ENCODE assay signal across 14 cellular contexts in genomic region chr19:48639483-48640375, GRCh38. TPM values are rescaled to one million over a fixed set of nuclear protein-coding genes. Genes with fewer than 3 reads are reported as not detected.
DNase-seq lines count a peak whose midpoint lies in the region; ATAC-seq and TF ChIP-seq lines count a peak whose summit lies in the region.
"Had no signal": no experiment of that assay in that cellular context is flagged by ENCODE, and none has a peak within 500 bp of the region (broad histone marks: within the 10 kb centered on the region; RNA-seq: fewer than 3 reads in every experiment).

No MANE protein-coding gene starts in this region.

- H3K27me3 Mint-ChIP-seq in activated CD4-positive, alpha-beta memory T cell treated with anti-CD3 and anti-CD28 coated beads, Interleukin-2, amount 10 ng/mL, durations not matched to agents 7 days and 5 days = no peaks in the 10 kb centered on the region
- H3K27me3 Mint-ChIP-seq in mesothelial cell of epicardium (ENCODE audit: low read depth) = no peaks in the 10 kb centered on the region

- H3K27me3 ChIP-seq in mucosa of stomach (ENCODE audit: control insufficient read depth, insufficient read depth, low read length) = no peaks in the 10 kb centered on the region
- H3K27me3 ChIP-seq: BLaER1, cardiac muscle cell had no signal

- no peak overlapping the region for H3K4me3 ChIP-seq in mucosa of stomach (ENCODE audit: low read length)
- H3K4me3 ChIP-seq: cardiac muscle cell had no signal

- H3K9ac ChIP-seq in mucosa of stomach (ENCODE audit: low read length) = peak overlapping the region; percentile 39

- H3K36me3 ChIP-seq in mucosa of stomach (ENCODE audit: control insufficient read depth, insufficient read depth, low read length) = no peaks in the 10 kb centered on the region
- H3K36me3 ChIP-seq: BLaER1, cardiac muscle cell, thoracic aorta had no signal

- TF ChIP-seq CTCF in omental fat pad (IDR thresholded peaks at IDR 0.05) (no peak), mesothelial cell of epicardium (IDR thresholded peaks at IDR 0.05; ENCODE audit: unreplicated experiment) (no peak)

- H3K36me3 Mint-ChIP-seq in activated CD4-positive, alpha-beta memory T cell treated with anti-CD3 and anti-CD28 coated beads, Interleukin-2, amount 10 ng/mL, durations not matched to agents 7 days and 5 days (ENCODE audit: low read depth) = no peaks in the 10 kb centered on the region
- H3K36me3 Mint-ChIP-seq in mesothelial cell of epicardium = peaks cover 18% of the 10 kb centered on the region

- CTCF ChIA-PET in activated CD4-positive, alpha-beta memory T cell treated with anti-CD3 and anti-CD28 coated beads, Interleukin-2, amount 10 ng/mL, durations not matched to agents 7 days and 5 days (lab: Charles Lee) = no interaction called here

- peak; percentile 6 for DNase-seq in stimulated activated CD4-positive, alpha-beta T cell treated with anti-CD3 and anti-CD28 coated beads, Interleukin-4, amount 100 ng/mL, for 24 hours
- DNase-seq in stimulated activated CD4-positive, alpha-beta T cell treated with anti-CD3 and anti-CD28 coated beads, Interleukin-15, amount 100 ng/mL, for 24 hours = no peak
- no peak for DNase-seq in activated CD4-positive, alpha-beta memory T cell treated with anti-CD3 and anti-CD28 coated beads, Interleukin-2, amount 10 ng/mL, durations not matched to agents 7 days and 5 days
- DNase-seq in DMS 273 (lab: John Stamatoyannopoulos, UW; ENCODE audit: unreplicated experiment) = no peak
- no peak for DNase-seq in omental fat pad (ENCODE audit: low spot score)
- no peak for DNase-seq in mesothelial cell of epicardium (ENCODE audit: low spot score in 2 of 2, unreplicated experiment in 2 of 2)
- DNase-seq: HCEC 1CT; occipital lobe; stimulated activated CD4-positive, alpha-beta T cell treated with anti-CD3 and anti-CD28 coated beads, Interleukin-4, amount 100 ng/mL, for 4 hours had no signal

- H3K9me3 ChIP-seq in mucosa of stomach (ENCODE audit: control insufficient read depth, low read length) = no peaks in the 10 kb centered on the region
- H3K9me3 ChIP-seq: BLaER1, thoracic aorta had no signal

- H3K9me3 Mint-ChIP-seq in activated CD4-positive, alpha-beta memory T cell treated with anti-CD3 and anti-CD28 coated beads, Interleukin-2, amount 10 ng/mL, durations not matched to agents 7 days and 5 days = no peaks in the 10 kb centered on the region
- H3K9me3 Mint-ChIP-seq in mesothelial cell of epicardium = no peaks in the 10 kb centered on the region

- H3K4me1 Mint-ChIP-seq in activated CD4-positive, alpha-beta memory T cell treated with anti-CD3 and anti-CD28 coated beads, Interleukin-2, amount 10 ng/mL, durations not matched to agents 7 days and 5 days = peaks cover 35% of the 10 kb centered on the region
- H3K4me1 Mint-ChIP-seq in mesothelial cell of epicardium = peaks cover 30% of the 10 kb centered on the region

- POLR2A ChIA-PET in activated CD4-positive, alpha-beta memory T cell treated with anti-CD3 and anti-CD28 coated beads, Interleukin-2, amount 10 ng/mL, durations not matched to agents 7 days and 5 days (lab: Charles Lee) = no interaction called here

- peak overlapping the region; percentile 45 for H3K4me3 Mint-ChIP-seq in activated CD4-positive, alpha-beta memory T cell treated with anti-CD3 and anti-CD28 coated beads, Interleukin-2, amount 10 ng/mL, durations not matched to agents 7 days and 5 days
- H3K4me3 Mint-ChIP-seq in mesothelial cell of epicardium = no peak overlapping the region

- H3K4me1 ChIP-seq in mucosa of stomach (ENCODE audit: control insufficient read depth, insufficient read depth, low read length) = peaks cover 29% of the 10 kb centered on the region

- ATAC-seq in omental fat pad (ENCODE audit: low FRiP score) = no peak
- ATAC-seq in GM18520 (IDR thresholded peaks at IDR 0.05; ENCODE audit: unreplicated experiment) = no peak

- peak overlapping the region; percentile 42 for H3K27ac Mint-ChIP-seq in activated CD4-positive, alpha-beta memory T cell treated with anti-CD3 and anti-CD28 coated beads, Interleukin-2, amount 10 ng/mL, durations not matched to agents 7 days and 5 days
- no peak overlapping the region for H3K27ac Mint-ChIP-seq in mesothelial cell of epicardium

RNA-seq across cellular contexts. Expression of gene DBP, which starts 2.5 kb away (rescaled TPM):
- total RNA-seq in activated CD4-positive, alpha-beta memory T cell treated with anti-CD3 and anti-CD28 coated beads, Interleukin-2, amount 10 ng/mL, durations not matched to agents 7 days and 5 days = 10 to 100 TPM; 18.7 to 19.1 TPM
- total RNA-seq in omental fat pad (10 to 100 TPM in 1 of 4 donors, 1 to 10 TPM in 3; 2.6 to 12.6 (median 5.2) TPM), mesothelial cell of epicardium (11.5 to 13.2 TPM (median 13.1 TPM) in 3 replicates)

RNA-seq across cellular contexts. Expression of gene CA11, which starts 6.3 kb away (rescaled TPM):
- total RNA-seq in activated CD4-positive, alpha-beta memory T cell treated with anti-CD3 and anti-CD28 coated beads, Interleukin-2, amount 10 ng/mL, durations not matched to agents 7 days and 5 days = 1 to 10 TPM; 3.9 to 4.5 TPM
- total RNA-seq in omental fat pad (10 to 100 TPM in 1 of 4 donors, 1 to 10 TPM in 3; 1.9 to 12.7 (median 5.7) TPM), mesothelial cell of epicardium (48.2 to 55.0 TPM (median 53.1 TPM) in 3 replicates)

RNA-seq across cellular contexts. Expression of gene SPHK2, which starts 20.4 kb away (rescaled TPM):
- 10 to 100 TPM; 27.7 to 29.5 TPM for total RNA-seq in activated CD4-positive, alpha-beta memory T cell treated with anti-CD3 and anti-CD28 coated beads, Interleukin-2, amount 10 ng/mL, durations not matched to agents 7 days and 5 days
- 10 to 100 TPM in 2 of 4 donors, 1 to 10 TPM in 2; 6.0 to 16.2 (median 9.5) TPM for total RNA-seq in omental fat pad
- total RNA-seq in mesothelial cell of epicardium = 25.3 to 28.6 TPM (median 27.7 TPM) in 3 replicates

RNA-seq across cellular contexts. Expression of gene RPL18, which starts 20.8 kb away (rescaled TPM):
- total RNA-seq in activated CD4-positive, alpha-beta memory T cell treated with anti-CD3 and anti-CD28 coated beads, Interleukin-2, amount 10 ng/mL, durations not matched to agents 7 days and 5 days = 1,000 to 10,000 TPM; 1,511 to 1,528 TPM
- total RNA-seq in omental fat pad (1,000 to 10,000 TPM; 1,539 to 2,303 (median 1,904) TPM), mesothelial cell of epicardium (1,586 to 1,657 TPM (median 1,644 TPM) in 3 replicates)

RNA-seq across cellular contexts. Expression of gene FAM83E, which starts 24.9 kb away (rescaled TPM):
- total RNA-seq in activated CD4-positive, alpha-beta memory T cell treated with anti-CD3 and anti-CD28 coated beads, Interleukin-2, amount 10 ng/mL, durations not matched to agents 7 days and 5 days = 1 to 10 TPM; 1.3 to 2.6 TPM
- total RNA-seq in omental fat pad (1 to 10 TPM in 1 of 4 donors, under 1 TPM in 1, not detected in 2; 0.47 to 1.3 TPM), mesothelial cell of epicardium (2.5 to 3.9 TPM (median 3.7 TPM) in 3 replicates)
